In the genomic region with DNA sequence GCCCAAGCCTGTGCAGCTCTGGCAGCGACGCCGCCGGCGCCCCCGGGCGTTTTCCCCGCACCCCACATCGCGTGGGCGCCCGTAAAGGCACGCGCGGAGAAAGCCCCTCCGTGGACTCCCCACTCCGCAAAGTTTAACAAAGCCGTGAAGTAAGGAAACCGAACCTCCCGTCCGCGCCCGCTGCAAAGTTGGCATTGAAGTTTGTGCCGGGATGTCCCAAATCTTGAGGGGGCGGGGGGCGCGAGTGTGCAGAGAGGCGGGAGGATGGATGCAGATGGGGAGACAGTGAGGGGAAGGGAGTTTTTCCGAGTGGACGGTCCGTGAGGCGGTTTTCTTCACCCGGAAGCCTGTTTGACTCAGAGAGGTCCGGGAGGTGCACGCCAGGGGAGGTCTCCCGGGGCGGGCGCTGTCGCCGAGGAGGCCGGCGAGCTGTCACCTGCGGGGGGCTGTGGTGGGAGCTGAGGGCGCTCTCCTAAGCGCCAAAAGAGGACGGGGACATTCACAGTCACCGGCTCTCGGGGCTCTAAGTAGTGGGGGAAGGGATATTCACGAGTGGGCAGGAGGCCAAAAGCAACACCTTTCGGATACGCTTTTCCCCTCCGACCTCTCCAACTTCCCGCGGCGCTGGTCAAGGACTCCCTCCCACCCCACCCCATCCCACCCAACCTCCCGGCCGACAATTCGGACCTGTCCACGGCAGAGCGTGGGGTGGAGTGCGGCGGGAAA, we compare ENCODE assay signal across 8 cellular contexts. TPM values are rescaled to one million over a fixed set of nuclear protein-coding genes. Genes with fewer than 3 reads are reported as not detected.
A peak's percentile ranks its signal among the peaks of the same experiment; 100 is the strongest.
DNase-seq lines count a peak whose midpoint lies in the region; ATAC-seq, FAIRE-seq and TF ChIP-seq lines count a peak whose summit lies in the region.

No MANE protein-coding gene starts in this region.

- DNase-seq in NCI-H82 (lab: John Stamatoyannopoulos, UW) (peak; percentile 41), NCI-H82 treated with DMSO at 0.1 percent for 48 hours (lab: John Stamatoyannopoulos, UW; ENCODE audit: unreplicated experiment) (no peak), astrocyte (ENCODE audit: low read depth) (no peak), kidney (peak; percentile 81)
- DNase-seq in stimulated activated CD4-positive, alpha-beta T cell treated with anti-CD3 and anti-CD28 coated beads, Interleukin-1b, Interleukin-23, amount 100 ng/mL, for 48 hours, result no peak
- no peak for DNase-seq in activated CD4-positive, alpha-beta T cell treated with anti-CD3 and anti-CD28 coated beads for 1 hour

- H3K4me2 ChIP-seq in astrocyte (ENCODE audit: low read length), result peak overlapping the region; percentile 87

- H3K27me3 ChIP-seq in astrocyte (ENCODE audit: insufficient read depth, low read length) (no peaks in the 10 kb centered on the region), stomach smooth muscle (ENCODE audit: control insufficient read depth in 1 of 2, insufficient read depth in 2 of 2, low read length in 2 of 2) (no peaks in the 10 kb centered on the region)

- peaks cover 16% of the 10 kb centered on the region for H3K27me3 Mint-ChIP-seq in astrocyte (ENCODE audit: low read depth, unreplicated experiment)

- intact Hi-C loops in kidney (cut with DNase I), result no loop called here

- peaks cover 62% of the 10 kb centered on the region for H3K79me2 ChIP-seq in astrocyte (ENCODE audit: insufficient read depth, low read length)

- H3K9me3 Mint-ChIP-seq in astrocyte (ENCODE audit: unreplicated experiment), result peaks cover 2% of the 10 kb centered on the region

- no peak for TF ChIP-seq CTCF in astrocyte (IDR thresholded peaks at IDR 0.05; ENCODE audit: insufficient read depth, low read depth, low read length)
- no peak for TF ChIP-seq CTCF in kidney (IDR thresholded peaks at IDR 0.05; ENCODE audit: borderline replicate concordance, extremely low read depth, insufficient read depth)

- H3K4me1 ChIP-seq in astrocyte (ENCODE audit: insufficient read depth, low read length) (peaks cover 13% of the 10 kb centered on the region), kidney (ENCODE audit: control insufficient read depth in 1 of 2, insufficient read depth in 1 of 2, low read depth in 1 of 2, low read length in 2 of 2) (peaks cover 0 to 11% of the 10 kb centered on the region in 2 donors), stomach smooth muscle (ENCODE audit: control insufficient read depth, insufficient read depth, low read length) (peaks cover 19% of the 10 kb centered on the region)

- peak overlapping the region; percentile 100 for H3K4me3 ChIP-seq in astrocyte (ENCODE audit: insufficient read depth, low read depth, low read length)
- H3K4me3 ChIP-seq in kidney (ENCODE audit: low read length in 2 of 2), result peak overlapping the region; percentile 94 to 96
- H3K4me3 ChIP-seq in stomach smooth muscle (ENCODE audit: low read length in 2 of 2), result peak overlapping the region; percentile 95 to 99

- ATAC-seq in GM19351 (IDR thresholded peaks at IDR 0.05; ENCODE audit: unreplicated experiment), result no peak

- H3K9me3 ChIP-seq in astrocyte (ENCODE audit: insufficient read depth, low read depth, low read length) (no peaks in the 10 kb centered on the region), kidney (ENCODE audit: control insufficient read depth in 1 of 2, low read length in 2 of 2) (no peaks in the 10 kb centered on the region), stomach smooth muscle (ENCODE audit: control insufficient read depth in 2 of 2, low read length in 2 of 2) (no peaks in the 10 kb centered on the region)

- H3K4me1 Mint-ChIP-seq in astrocyte (ENCODE audit: low read depth, unreplicated experiment), result peaks cover 25% of the 10 kb centered on the region

- peak overlapping the region; percentile 95 for H3K9ac ChIP-seq in astrocyte (ENCODE audit: low read length)
- peak overlapping the region in 1 of 2 donors; percentile 89 for H3K9ac ChIP-seq in kidney (ENCODE audit: low read length in 2 of 2)
- peak overlapping the region; percentile 55 to 99 for H3K9ac ChIP-seq in stomach smooth muscle (ENCODE audit: low read length in 2 of 2)

- peaks cover 39% of the 10 kb centered on the region for H4K20me1 ChIP-seq in astrocyte (ENCODE audit: insufficient read depth, low read length)

- H3K36me3 Mint-ChIP-seq in astrocyte (ENCODE audit: low read depth, unreplicated experiment), result peaks cover 5% of the 10 kb centered on the region

- peak overlapping the region; percentile 79 for H3K27ac ChIP-seq in astrocyte (ENCODE audit: low read depth, low read length)
- H3K27ac ChIP-seq in kidney (ENCODE audit: low read depth in 2 of 2, low read length in 2 of 2), result peak overlapping the region; percentile 33 to 77
- peak overlapping the region; percentile 96 for H3K27ac ChIP-seq in stomach smooth muscle (ENCODE audit: low read length)

- H3K27ac Mint-ChIP-seq in astrocyte (ENCODE audit: unreplicated experiment), result peak overlapping the region; percentile 75

- peak overlapping the region; percentile 38 for H2AFZ ChIP-seq in astrocyte (ENCODE audit: low read depth, low read length)

- no peak for FAIRE-seq in astrocyte (lab: Jason Lieb, UNC)
- no peak for FAIRE-seq in kidney (lab: Jason Lieb, UNC)

- H3K36me3 ChIP-seq in astrocyte (ENCODE audit: insufficient read depth, low read length) (no peaks in the 10 kb centered on the region), kidney (ENCODE audit: control insufficient read depth in 1 of 2, insufficient read depth in 2 of 2, low read length in 2 of 2) (no peaks in the 10 kb centered on the region), stomach smooth muscle (ENCODE audit: control insufficient read depth in 2 of 2, insufficient read depth in 2 of 2, low read length in 2 of 2) (no peaks in the 10 kb centered on the region)

- H3K4me3 Mint-ChIP-seq in astrocyte (ENCODE audit: unreplicated experiment), result peak overlapping the region; percentile 97

RNA-seq across cellular contexts. Expression of a gene that starts 1.3 kb away (rescaled TPM):
- total RNA-seq in astrocyte, result 171 and 187 TPM in 2 replicates
- 147 TPM for total RNA-seq in kidney
- 92.3 TPM for polyA plus RNA-seq in kidney (ENCODE audit: insufficient read depth, low read depth, low replicate concordance)

Comparison
In these comparisons a context has a peak if more than half of its experiments do, and no peak if none do; other contexts are left out.
1. DNase-seq: peak in NCI-H82 (single experiment) and kidney (single experiment); none in NCI-H82 treated with DMSO at 0.1 percent for 48 hours (single experiment), astrocyte (single experiment), stimulated activated CD4-positive, alpha-beta T cell treated with anti-CD3 and anti-CD28 coated beads, Interleukin-1b, Interleukin-23, amount 100 ng/mL, for 48 hours (single experiment) and activated CD4-positive, alpha-beta T cell treated with anti-CD3 and anti-CD28 coated beads for 1 hour (single experiment).
2. Peak in every context shown above with its lines, with median percentiles within 50 percentile points of each other: H3K27ac ChIP-seq and H3K4me3 ChIP-seq.